ENCODE assay signal across 8 cellular contexts in the genomic region with DNA sequence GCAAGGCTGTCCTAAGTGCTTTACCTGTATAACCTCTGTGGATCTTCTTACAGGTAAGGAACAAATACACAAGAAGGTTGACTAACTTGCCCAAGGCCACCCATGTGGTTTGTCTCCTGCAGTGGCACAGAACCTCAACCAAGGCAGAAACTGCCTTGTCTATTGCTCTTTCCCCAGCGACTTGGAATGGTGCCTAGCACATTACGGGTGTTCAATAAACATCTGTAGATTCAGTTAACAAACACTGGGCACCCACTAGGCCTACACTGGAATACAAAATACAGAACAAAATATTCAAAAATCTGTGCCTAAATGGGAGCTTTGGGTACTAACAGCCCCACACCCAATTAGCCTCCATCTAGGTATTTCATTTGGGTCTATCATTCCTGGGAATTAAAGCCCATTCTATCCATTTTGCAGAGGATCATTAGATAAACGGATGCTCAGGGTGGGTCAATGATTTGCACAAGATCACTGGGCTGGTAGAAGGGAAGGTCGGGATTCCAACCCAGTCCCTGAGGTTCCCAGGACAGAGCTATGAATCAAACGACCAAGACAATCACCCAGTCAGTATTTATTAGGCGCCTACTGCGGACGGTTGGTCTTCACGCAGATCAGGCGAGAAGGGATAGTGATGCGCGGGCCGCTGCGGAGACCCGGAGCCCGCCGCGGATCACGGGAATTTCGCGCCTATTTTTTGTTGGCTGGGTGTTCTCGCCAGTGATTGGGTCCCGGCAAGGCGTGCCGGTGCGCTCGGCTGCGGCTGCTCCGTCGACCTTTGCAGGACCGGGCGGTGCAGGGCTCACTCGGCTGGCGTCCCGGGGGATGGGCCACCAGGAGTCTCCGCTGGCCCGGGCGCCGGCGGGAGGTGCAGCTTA. TPM values are rescaled to one million over a fixed set of nuclear protein-coding genes. Genes with fewer than 3 reads are reported as not detected.
A peak's percentile ranks its signal among the peaks of the same experiment; 100 is the strongest.
DNase-seq lines count a peak whose midpoint lies in the region; ATAC-seq and TF ChIP-seq lines count a peak whose summit lies in the region.

A gene (plus strand): TSS at position 771 of the 878 bp plus-strand sequence. CDS start 55 bp downstream, at position 826.

- ATAC-seq in GM18858 (IDR thresholded peaks at IDR 0.05; ENCODE audit: unreplicated experiment): peak; percentile 37
- ATAC-seq in HG03039 (IDR thresholded peaks at IDR 0.05; ENCODE audit: unreplicated experiment): peak; percentile 38
- ATAC-seq in mucosa of descending colon: peak; percentile 68
- ATAC-seq in stimulated activated naive CD8-positive, alpha-beta T cell treated with anti-CD3 and anti-CD28 coated beads, Interleukin-15, amount 100 ng/mL, for 72 hours: peak; percentile 69

- H3K36me3 ChIP-seq in mucosa of descending colon (ENCODE audit: low read depth): peaks cover 4% of the 10 kb centered on the region

- intact Hi-C loops in activated CD4-positive, alpha-beta T cell treated with anti-CD3 and anti-CD28 coated beads, Interleukin-2, amount 10 ng/mL, durations not matched to agents 24 days and 14 days (cut with micrococcal nuclease): loop anchor here (5.0 to 10.0 kb wide), 4 partner anchors 71 to 1559 kb away; a partner anchor contains a TSS
- intact Hi-C loops in mucosa of descending colon (cut with DNase I, micrococcal nuclease): no loop called here

- H3K27me3 Mint-ChIP-seq in activated CD4-positive, alpha-beta T cell treated with anti-CD3 and anti-CD28 coated beads, Interleukin-2, amount 10 ng/mL, durations not matched to agents 24 days and 14 days: peaks cover 12% of the 10 kb centered on the region
- H3K27me3 Mint-ChIP-seq in stimulated activated naive CD8-positive, alpha-beta T cell treated with anti-CD3 and anti-CD28 coated beads, Interleukin-15, amount 100 ng/mL, for 72 hours: no peaks in the 10 kb centered on the region

- peaks cover 31% of the 10 kb centered on the region for H3K4me1 ChIP-seq in mucosa of descending colon (ENCODE audit: low read depth)

- peak within 1 kb of the TSS; percentile 94 for H3K4me3 ChIP-seq in AG04449 (ENCODE audit: low read depth, low read length)
- H3K4me3 ChIP-seq in mucosa of descending colon: peak within 1 kb of the TSS; percentile 95

- H3K9me3 ChIP-seq in mucosa of descending colon: no peaks in the 10 kb centered on the region

- H3K4me3 Mint-ChIP-seq in activated CD4-positive, alpha-beta T cell treated with anti-CD3 and anti-CD28 coated beads, Interleukin-2, amount 10 ng/mL, durations not matched to agents 24 days and 14 days: peak within 1 kb of the TSS; percentile 97
- peak within 1 kb of the TSS; percentile 90 to 96 for H3K4me3 Mint-ChIP-seq in stimulated activated naive CD8-positive, alpha-beta T cell treated with anti-CD3 and anti-CD28 coated beads, Interleukin-15, amount 100 ng/mL, for 72 hours

- POLR2A ChIA-PET in AG04449 (lab: Yijun Ruan, JAX): interaction anchor here (1.8 kb wide), 1 partner anchor 324 kb away, joined by 4 read pairs; no protein-coding TSS in a partner anchor

- TF ChIP-seq CTCF in AG04449 (IDR thresholded peaks at IDR 0.05; ENCODE audit: insufficient read depth, low read length, missing control alignments) (no peak), mucosa of descending colon (IDR thresholded peaks at IDR 0.05) (no peak)

- H3K27ac Mint-ChIP-seq in activated CD4-positive, alpha-beta T cell treated with anti-CD3 and anti-CD28 coated beads, Interleukin-2, amount 10 ng/mL, durations not matched to agents 24 days and 14 days: peak within 1 kb of the TSS; percentile 99
- H3K27ac Mint-ChIP-seq in stimulated activated naive CD8-positive, alpha-beta T cell treated with anti-CD3 and anti-CD28 coated beads, Interleukin-15, amount 100 ng/mL, for 72 hours: peak within 1 kb of the TSS; percentile 100

- H3K4me1 Mint-ChIP-seq in activated CD4-positive, alpha-beta T cell treated with anti-CD3 and anti-CD28 coated beads, Interleukin-2, amount 10 ng/mL, durations not matched to agents 24 days and 14 days: peaks cover 35% of the 10 kb centered on the region
- H3K4me1 Mint-ChIP-seq in stimulated activated naive CD8-positive, alpha-beta T cell treated with anti-CD3 and anti-CD28 coated beads, Interleukin-15, amount 100 ng/mL, for 72 hours: peaks cover 53% of the 10 kb centered on the region

- no peak for DNase-seq in AG04449 (ENCODE audit: low read depth, low spot score)
- peak; percentile 61 for DNase-seq in NCI-H2029 treated with DMSO at 0.1 percent for 48 hours (lab: John Stamatoyannopoulos, UW)
- peak; percentile 90 for DNase-seq in activated CD4-positive, alpha-beta T cell treated with anti-CD3 and anti-CD28 coated beads, Interleukin-2, amount 10 ng/mL, durations not matched to agents 24 days and 14 days
- peak; percentile 65 for DNase-seq in effector CD8-positive, alpha-beta T cell (lab: John Stamatoyannopoulos, UW)
- peak in 2 of 3 donors; percentile 20 to 88 for DNase-seq in mucosa of descending colon
- DNase-seq in stimulated activated naive CD8-positive, alpha-beta T cell treated with anti-CD3 and anti-CD28 coated beads, Interleukin-15, amount 100 ng/mL, for 72 hours: peak in 1 of 2 donors; percentile 77

- no peaks in the 10 kb centered on the region for H3K9me3 Mint-ChIP-seq in activated CD4-positive, alpha-beta T cell treated with anti-CD3 and anti-CD28 coated beads, Interleukin-2, amount 10 ng/mL, durations not matched to agents 24 days and 14 days
- H3K9me3 Mint-ChIP-seq in stimulated activated naive CD8-positive, alpha-beta T cell treated with anti-CD3 and anti-CD28 coated beads, Interleukin-15, amount 100 ng/mL, for 72 hours: no peaks in the 10 kb centered on the region

- H3K36me3 Mint-ChIP-seq in activated CD4-positive, alpha-beta T cell treated with anti-CD3 and anti-CD28 coated beads, Interleukin-2, amount 10 ng/mL, durations not matched to agents 24 days and 14 days (ENCODE audit: low read depth): peaks cover 21% of the 10 kb centered on the region

- CTCF ChIA-PET in AG04449 (lab: Yijun Ruan, JAX): interaction anchor here (0.7 to 1.0 kb wide), 4 partner anchors 13 to 106 kb away, joined by 3 to 4 read pairs (median 4); no protein-coding TSS in a partner anchor

RNA-seq across cellular contexts. Expression of the gene that starts here (rescaled TPM):
- total RNA-seq in activated CD4-positive, alpha-beta T cell treated with anti-CD3 and anti-CD28 coated beads, Interleukin-2, amount 10 ng/mL, durations not matched to agents 24 days and 14 days: 21.4 and 23.0 TPM in 2 replicates
- 10 to 100 TPM; 20.2 to 23.3 (median 22.2) TPM for total RNA-seq in mucosa of descending colon
